Comparison of ENCODE assay signal across 2 cellular contexts in genomic region chr16:57845115-57845514, GRCh38.
TF ChIP-seq lines count a peak whose summit lies in the region.

No MANE protein-coding gene starts in this region.

TF ChIP-seq in HepG2, 621 proteins besides CTCF, POLR2A, EP300 and RAD21 (continued from another document and continues in another):
- TF ChIP-seq TFAP4 (IDR thresholded peaks at IDR 0.05; ENCODE audit: borderline replicate concordance, low read depth), result peak; percentile 23; the same call in 1 of the 2 replicates
- TF ChIP-seq THAP9 (CRISPR knock-in tag; IDR thresholded peaks at IDR 0.05; ENCODE audit: borderline replicate concordance), result no peak
- TF ChIP-seq ZBTB14 (CRISPR knock-in tag; IDR thresholded peaks at IDR 0.05), result no peak
- TF ChIP-seq ZMYM4 (CRISPR knock-in tag; IDR thresholded peaks at IDR 0.05), result no peak
- no peak for TF ChIP-seq NFE2L2 (IDR thresholded peaks at IDR 0.05; ENCODE audit: low read length)
- TF ChIP-seq ATF4 (CRISPR knock-in tag; IDR thresholded peaks at IDR 0.05), result peak in 1 of 2 experiments; percentile 76; a peak in 2 of 4 replicates
- TF ChIP-seq PBX2 (CRISPR knock-in tag; IDR thresholded peaks at IDR 0.05), result 0 out of 2 replicates have a peak, but pooled peaks have one; percentile 19
- TF ChIP-seq ELK4 (CRISPR knock-in tag; IDR thresholded peaks at IDR 0.05; ENCODE audit: borderline replicate concordance), result no peak
- TF ChIP-seq CENPT (CRISPR knock-in tag; IDR thresholded peaks at IDR 0.05; ENCODE audit: low read depth), result no peak
- no peak for TF ChIP-seq BHLHE40 (IDR thresholded peaks at IDR 0.05; ENCODE audit: low read length)
- no peak for TF ChIP-seq ZNF275 (CRISPR knock-in tag; IDR thresholded peaks at IDR 0.05; ENCODE audit: borderline replicate concordance)
- no peak for TF ChIP-seq ZNF572 (CRISPR knock-in tag; IDR thresholded peaks at IDR 0.05)
- no peak for TF ChIP-seq SRY (CRISPR knock-in tag; IDR thresholded peaks at IDR 0.05)

TF ChIP-seq in K562, 482 proteins besides CTCF, POLR2A, EP300 and RAD21 (continued from another document):
- TF ChIP-seq ZNF609 (CRISPR knock-in tag; IDR thresholded peaks at IDR 0.05; ENCODE audit: borderline replicate concordance), result no peak
- TF ChIP-seq HNRNPL (IDR thresholded peaks at IDR 0.05; ENCODE audit: low read depth, low read length), result no peak
- no peak for TF ChIP-seq CCAR2 (IDR thresholded peaks at IDR 0.05; ENCODE audit: low read depth, low read length)
- no peak for TF ChIP-seq ELF2 (CRISPR knock-in tag; IDR thresholded peaks at IDR 0.05)
- TF ChIP-seq PKNOX1 (IDR thresholded peaks at IDR 0.05), result peak; percentile 33; the same call in 1 of the 2 replicates
- TF ChIP-seq MXI1 (IDR thresholded peaks at IDR 0.05; ENCODE audit: low read depth, low read length), result no peak
- no peak for TF ChIP-seq ZBTB49 (CRISPR knock-in tag; IDR thresholded peaks at IDR 0.05; ENCODE audit: borderline replicate concordance)
- TF ChIP-seq PHB (CRISPR knock-in tag; IDR thresholded peaks at IDR 0.05), result no peak
- no peak for TF ChIP-seq MTA1 (IDR thresholded peaks at IDR 0.05; ENCODE audit: borderline replicate concordance)
- TF ChIP-seq CBX3 (IDR thresholded peaks at IDR 0.05; ENCODE audit: borderline replicate concordance in 1 of 2, low read length in 2 of 2), result no peak
- no peak for TF ChIP-seq MCM2 (IDR thresholded peaks at IDR 0.05; ENCODE audit: low read depth)
- no peak for TF ChIP-seq ZNF232 (CRISPR knock-in tag; IDR thresholded peaks at IDR 0.05)
